ENCODE assay signal across 22 cellular contexts in genomic region chr12:17352164-17352563, GRCh38.
"Had no signal": no experiment of that assay in that cellular context is flagged by ENCODE, and none has a peak within 500 bp of the region (broad histone marks: within the 10 kb centered on the region; RNA-seq: fewer than 3 reads in every experiment).

No MANE protein-coding gene starts in this region.

- FAIRE-seq: keratinocyte, urothelium cell line had no signal

- H3K27ac ChIP-seq: body of pancreas, epithelial cell of prostate, foreskin keratinocyte, left lung, prostate gland, right atrium auricular region, tibial artery had no signal

- H3K4me3 ChIP-seq: body of pancreas, left lung, prostate gland, right atrium auricular region, tibial artery had no signal

- ATAC-seq: activated T-helper 17 cell treated with anti-CD3 and anti-CD28 coated beads, Interleukin-2, amount 50 U/mL, for 72 hours; body of pancreas; effector memory CD8-positive, alpha-beta T cell; foreskin keratinocyte; left lung had no signal

- H3K27ac Mint-ChIP-seq: activated CD4-positive, alpha-beta memory T cell treated with anti-CD3 and anti-CD28 coated beads, Interleukin-2, amount 10 ng/mL, durations not matched to agents 7 days and 5 days; activated naive CD8-positive, alpha-beta T cell treated with anti-CD3 and anti-CD28 coated beads, Interleukin-2, amount 10 ng/mL, durations not matched to agents 7 days and 5 days; activated T-helper 17 cell treated with anti-CD3 and anti-CD28 coated beads, Interleukin-2, amount 50 U/mL, for 72 hours; effector memory CD8-positive, alpha-beta T cell had no signal

- H3K9me3 ChIP-seq: body of pancreas, left lung, prostate gland, right atrium auricular region, tibial artery had no signal

- H3K36me3 ChIP-seq: left lung, prostate gland, right atrium auricular region, tibial artery had no signal

- H3K4me3 Mint-ChIP-seq: activated CD4-positive, alpha-beta memory T cell treated with anti-CD3 and anti-CD28 coated beads, Interleukin-2, amount 10 ng/mL, durations not matched to agents 7 days and 5 days; activated naive CD8-positive, alpha-beta T cell treated with anti-CD3 and anti-CD28 coated beads, Interleukin-2, amount 10 ng/mL, durations not matched to agents 7 days and 5 days; activated T-helper 17 cell treated with anti-CD3 and anti-CD28 coated beads, Interleukin-2, amount 50 U/mL, for 72 hours; effector memory CD8-positive, alpha-beta T cell had no signal

- H3K27me3 ChIP-seq: body of pancreas, foreskin keratinocyte, left lung, right atrium auricular region, tibial artery had no signal

- H3K4me1 ChIP-seq: body of pancreas, foreskin keratinocyte, left lung, prostate gland, right atrium auricular region, tibial artery had no signal

- H3K27me3 Mint-ChIP-seq: activated CD4-positive, alpha-beta memory T cell treated with anti-CD3 and anti-CD28 coated beads, Interleukin-2, amount 10 ng/mL, durations not matched to agents 7 days and 5 days; activated naive CD8-positive, alpha-beta T cell treated with anti-CD3 and anti-CD28 coated beads, Interleukin-2, amount 10 ng/mL, durations not matched to agents 7 days and 5 days; activated T-helper 17 cell treated with anti-CD3 and anti-CD28 coated beads, Interleukin-2, amount 50 U/mL, for 72 hours; effector memory CD8-positive, alpha-beta T cell had no signal

- DNase-seq: activated CD4-positive, alpha-beta memory T cell treated with anti-CD3 and anti-CD28 coated beads, Interleukin-2, amount 10 ng/mL, durations not matched to agents 7 days and 5 days; activated CD4-positive, alpha-beta T cell treated with anti-CD3 and anti-CD28 coated beads for 48 hours; activated CD4-positive, CD25-positive, alpha-beta regulatory T cell; activated naive CD4-positive, alpha-beta T cell; activated naive CD8-positive, alpha-beta T cell treated with anti-CD3 and anti-CD28 coated beads, Interleukin-2, amount 10 ng/mL, durations not matched to agents 7 days and 5 days; activated T-cell treated with anti-CD3 and anti-CD28 coated beads, Interleukin-2, amount 50 U/mL, for 1 hour; body of pancreas; effector memory CD8-positive, alpha-beta T cell; foreskin keratinocyte; left lung; stimulated activated CD4-positive, alpha-beta T cell treated with anti-CD3 and anti-CD28 coated beads, Interleukin-12 subunit alpha, Interleukin-12 subunit beta, amount 100 ng/mL, for 4 hours; stimulated activated CD4-positive, alpha-beta T cell treated with anti-CD3 and anti-CD28 coated beads, Interleukin-2, amount 100 ng/mL, for 24 hours; stimulated activated naive CD4-positive, alpha-beta T cell treated with Interleukin-2 at 50 U/mL for 16 hours; substantia nigra; T-helper 9 cell; tibial artery had no signal

- H3K36me3 Mint-ChIP-seq: activated naive CD8-positive, alpha-beta T cell treated with anti-CD3 and anti-CD28 coated beads, Interleukin-2, amount 10 ng/mL, durations not matched to agents 7 days and 5 days had no signal

- H3K4me1 Mint-ChIP-seq: activated CD4-positive, alpha-beta memory T cell treated with anti-CD3 and anti-CD28 coated beads, Interleukin-2, amount 10 ng/mL, durations not matched to agents 7 days and 5 days; activated naive CD8-positive, alpha-beta T cell treated with anti-CD3 and anti-CD28 coated beads, Interleukin-2, amount 10 ng/mL, durations not matched to agents 7 days and 5 days; activated T-helper 17 cell treated with anti-CD3 and anti-CD28 coated beads, Interleukin-2, amount 50 U/mL, for 72 hours had no signal
